Comparison of ENCODE assay signal across 20 cellular contexts in genomic region chr4:122010610-122011009, GRCh38. TPM values are rescaled to one million over a fixed set of nuclear protein-coding genes. Genes with fewer than 3 reads are reported as not detected.
DNase-seq lines count a peak whose midpoint lies in the region; ATAC-seq and TF ChIP-seq lines count a peak whose summit lies in the region.
"Had no signal": no experiment of that assay in that cellular context is flagged by ENCODE, and none has a peak within 500 bp of the region (broad histone marks: within the 10 kb centered on the region; RNA-seq: fewer than 3 reads in every experiment).

No MANE protein-coding gene starts in this region.

- DNase-seq in DMS53 (lab: John Stamatoyannopoulos, UW), result peak; percentile 56
- peak; percentile 66 for DNase-seq in HT1080 (ENCODE audit: low read depth)
- peak; percentile 81 for DNase-seq in astrocyte of the cerebellum (ENCODE audit: low read depth)
- peak; percentile 40 to 58 for DNase-seq in foreskin keratinocyte
- DNase-seq in mesothelial cell of epicardium (ENCODE audit: low spot score in 2 of 2, unreplicated experiment in 2 of 2), result no peak
- no peak for DNase-seq in SKM-1 (lab: John Stamatoyannopoulos, UW; ENCODE audit: unreplicated experiment)
- DNase-seq in neural progenitor cell (ENCODE audit: low spot score), result no peak
- DNase-seq: activated B cell treated with CpG ODN at 0.5 μM for 24 hours; activated CD8-positive, alpha-beta memory T cell treated with anti-CD3 and anti-CD28 coated beads for 24 hours; activated naive CD8-positive, alpha-beta T cell treated with anti-CD3 and anti-CD28 coated beads, Interleukin-2, amount 50 U/mL, for 24 hours; CD8-positive, alpha-beta T cell; endodermal cell; KBM-7; NCI-H1092; pancreas; stimulated activated CD4-positive, alpha-beta T cell treated with anti-CD3 and anti-CD28 coated beads, Interleukin-2, amount 100 ng/mL, for 48 hours; T-helper 2 cell; uterus had no signal

- no peak overlapping the region for H3K9ac ChIP-seq in neural progenitor cell

- H3K27ac ChIP-seq in foreskin keratinocyte, result no peak overlapping the region
- no peak overlapping the region for H3K27ac ChIP-seq in neural progenitor cell
- H3K27ac ChIP-seq: pancreas, uterus had no signal

- no peak overlapping the region for H3K4me3 Mint-ChIP-seq in mesothelial cell of epicardium
- H3K4me3 Mint-ChIP-seq in neural progenitor cell, result no peak overlapping the region
- H3K4me3 Mint-ChIP-seq: activated B cell treated with CpG ODN at 0.5 μM for 24 hours; activated naive CD8-positive, alpha-beta T cell treated with anti-CD3 and anti-CD28 coated beads, Interleukin-2, amount 50 U/mL, for 24 hours; CD8-positive, alpha-beta T cell; endodermal cell had no signal

- H3K27ac Mint-ChIP-seq in mesothelial cell of epicardium (no peak overlapping the region), neural progenitor cell (no peak overlapping the region)
- H3K27ac Mint-ChIP-seq: activated B cell treated with CpG ODN at 0.5 μM for 24 hours; activated naive CD8-positive, alpha-beta T cell treated with anti-CD3 and anti-CD28 coated beads, Interleukin-2, amount 50 U/mL, for 24 hours; CD8-positive, alpha-beta T cell; endodermal cell had no signal

- no peaks in the 10 kb centered on the region for H3K36me3 ChIP-seq in neural progenitor cell
- H3K36me3 ChIP-seq: pancreas, uterus had no signal

- H3K27me3 ChIP-seq in foreskin keratinocyte (peaks cover 20% of the 10 kb centered on the region), neural progenitor cell (no peaks in the 10 kb centered on the region)
- H3K27me3 ChIP-seq: pancreas, uterus had no signal

- H3K36me3 Mint-ChIP-seq in mesothelial cell of epicardium (no peaks in the 10 kb centered on the region), neural progenitor cell (no peaks in the 10 kb centered on the region)
- H3K36me3 Mint-ChIP-seq: CD8-positive, alpha-beta T cell had no signal

- no peak overlapping the region for H2AFZ ChIP-seq in neural progenitor cell (replicated peaks)

- in situ Hi-C loops in astrocyte of the cerebellum (cut with HindIII; ENCODE audit: low sequenced_read_pairs), result no loop called here

- TF ChIP-seq CTCF in astrocyte of the cerebellum (IDR thresholded peaks at IDR 0.05; ENCODE audit: low read depth, low read length, missing control alignments) (no peak), foreskin keratinocyte (conservative IDR thresholded peaks at IDR 0.05) (no peak), mesothelial cell of epicardium (IDR thresholded peaks at IDR 0.05; ENCODE audit: unreplicated experiment) (no peak), neural progenitor cell (IDR thresholded peaks at IDR 0.05) (no peak)

- no peaks in the 10 kb centered on the region for H3K9me3 ChIP-seq in neural progenitor cell (ENCODE audit: low read depth)
- H3K9me3 ChIP-seq: pancreas, uterus had no signal

- H4K20me1 ChIP-seq in neural progenitor cell (ENCODE audit: low read depth), result no peaks in the 10 kb centered on the region

- peaks cover 35% of the 10 kb centered on the region for H3K27me3 Mint-ChIP-seq in mesothelial cell of epicardium (ENCODE audit: low read depth)
- no peaks in the 10 kb centered on the region for H3K27me3 Mint-ChIP-seq in neural progenitor cell (ENCODE audit: insufficient read depth, low read depth)

- ATAC-seq in foreskin keratinocyte (peak; percentile 79), GM21360 (IDR thresholded peaks at IDR 0.05; ENCODE audit: unreplicated experiment) (no peak)
- ATAC-seq: activated naive CD8-positive, alpha-beta T cell treated with anti-CD3 and anti-CD28 coated beads, Interleukin-2, amount 50 U/mL, for 24 hours; CD8-positive, alpha-beta T cell; pancreas; Right ventricle myocardium inferior had no signal

- H3K4me3 ChIP-seq in astrocyte of the cerebellum (ENCODE audit: low read depth, low read length), result no peak overlapping the region
- H3K4me3 ChIP-seq in neural progenitor cell, result no peak overlapping the region
- H3K4me3 ChIP-seq: pancreas, uterus had no signal

- no peaks in the 10 kb centered on the region for H3K79me2 ChIP-seq in neural progenitor cell (ENCODE audit: low read depth)

- H3F3A ChIP-seq in neural progenitor cell (ENCODE audit: low read depth), result no peaks in the 10 kb centered on the region

- H3K4me2 ChIP-seq in neural progenitor cell, result no peak overlapping the region

- H3K4me1 ChIP-seq in foreskin keratinocyte (no peaks in the 10 kb centered on the region), neural progenitor cell (no peaks in the 10 kb centered on the region)
- H3K4me1 ChIP-seq: pancreas, uterus had no signal

- H3K4me1 Mint-ChIP-seq in mesothelial cell of epicardium (no peaks in the 10 kb centered on the region), neural progenitor cell (no peaks in the 10 kb centered on the region)
- H3K4me1 Mint-ChIP-seq: activated B cell treated with CpG ODN at 0.5 μM for 24 hours; activated naive CD8-positive, alpha-beta T cell treated with anti-CD3 and anti-CD28 coated beads, Interleukin-2, amount 50 U/mL, for 24 hours; endodermal cell had no signal

- H3K9me3 Mint-ChIP-seq in mesothelial cell of epicardium (no peaks in the 10 kb centered on the region), neural progenitor cell (no peaks in the 10 kb centered on the region)
- H3K9me3 Mint-ChIP-seq: activated B cell treated with CpG ODN at 0.5 μM for 24 hours; activated naive CD8-positive, alpha-beta T cell treated with anti-CD3 and anti-CD28 coated beads, Interleukin-2, amount 50 U/mL, for 24 hours; CD8-positive, alpha-beta T cell; endodermal cell had no signal

RNA-seq across cellular contexts. Expression of gene TRPC3, which starts 58.8 kb away (rescaled TPM):
- total RNA-seq in HT1080 (2014; rRNA removed; shearing (Covaris generic)), result 1.5 and 2.8 TPM in 2 replicates
- 0.94 and 1.1 TPM in 2 replicates for polyA plus RNA-seq in HT1080 (2015; cell fraction: cytosol; rRNA removed)
- 2.1 and 2.2 TPM in 2 replicates for polyA plus RNA-seq in HT1080 (2015; cell fraction: nucleus; rRNA removed)
- not detected in 2 replicates for total RNA-seq in foreskin keratinocyte
- not detected in 2 replicates for polyA plus RNA-seq in foreskin keratinocyte
- 0.18 to 0.34 TPM (median 0.29 TPM) in 3 replicates for total RNA-seq in mesothelial cell of epicardium
- 0.17 TPM in 1 of 2 replicates, not detected in the other for total RNA-seq in neural progenitor cell (ENCODE audit: low replicate concordance)
- total RNA-seq: activated B cell treated with CpG ODN at 0.5 μM for 24 hours; CD8-positive, alpha-beta T cell had no signal

Comparison
In these comparisons a context has a peak if more than half of its experiments do, and no peak if none do; other contexts are left out.
1. DNase-seq: peak in DMS53 (single experiment), HT1080 (single experiment), astrocyte of the cerebellum (single experiment) and foreskin keratinocyte (2 of 2); none in mesothelial cell of epicardium (0 of 2), SKM-1 (single experiment) and neural progenitor cell (single experiment).